2 cellular contexts compared by ENCODE assay signal in genomic region chr11:13450832-13451397, GRCh38.
TF ChIP-seq lines count a peak whose summit lies in the region.

No MANE protein-coding gene starts in this region.

TF ChIP-seq in HepG2, 621 proteins besides CTCF, POLR2A, EP300 and RAD21:
- TF ChIP-seq BCL3 (CRISPR knock-in tag; IDR thresholded peaks at IDR 0.05) (no peak), TSC22D2 (CRISPR knock-in tag; IDR thresholded peaks at IDR 0.05; ENCODE audit: borderline replicate concordance) (no peak), NR2F6 (IDR thresholded peaks at IDR 0.05) (no peak), NR2F6 (CRISPR knock-in tag; IDR thresholded peaks at IDR 0.05) (no peak), ZNF333 (CRISPR knock-in tag; IDR thresholded peaks at IDR 0.05; ENCODE audit: borderline replicate concordance) (no peak), CSRNP1 (CRISPR knock-in tag; IDR thresholded peaks at IDR 0.05) (no peak), HOXD1 (CRISPR knock-in tag; IDR thresholded peaks at IDR 0.05) (no peak), ZNF557 (CRISPR knock-in tag; IDR thresholded peaks at IDR 0.05) (no peak), BRD4 (CRISPR knock-in tag; IDR thresholded peaks at IDR 0.05) (no peak)

TF ChIP-seq in GM12878, 131 proteins besides CTCF, POLR2A, EP300 and RAD21:
- no peak for TF ChIP-seq EGR1 (IDR thresholded peaks at IDR 0.05; ENCODE audit: borderline replicate concordance in 1 of 2, low read depth in 2 of 2, low read length in 2 of 2)
- TF ChIP-seq BCL3 (IDR thresholded peaks at IDR 0.05; ENCODE audit: borderline replicate concordance, insufficient read depth, low read depth, low read length, poor library complexity, severe bottlenecking), result no peak
- no peak for TF ChIP-seq TARDBP (IDR thresholded peaks at IDR 0.05; ENCODE audit: borderline replicate concordance)
- no peak for TF ChIP-seq MLLT1 (IDR thresholded peaks at IDR 0.05)
- no peak for TF ChIP-seq YY1 (IDR thresholded peaks at IDR 0.05; ENCODE audit: low read depth, low read length)
- TF ChIP-seq RFX5 (IDR thresholded peaks at IDR 0.05; ENCODE audit: low read depth, low read length), result no peak
- no peak for TF ChIP-seq SREBF1 (IDR thresholded peaks at IDR 0.05; ENCODE audit: low read length)
- TF ChIP-seq CREM (IDR thresholded peaks at IDR 0.05; ENCODE audit: low read depth), result no peak
- TF ChIP-seq LARP7 (IDR thresholded peaks at IDR 0.05), result no peak
- no peak for TF ChIP-seq FOS (IDR thresholded peaks at IDR 0.05; ENCODE audit: borderline replicate concordance, extremely low read depth, insufficient read length)
- TF ChIP-seq ZZZ3 (IDR thresholded peaks at IDR 0.05; ENCODE audit: control insufficient read depth, insufficient read length, low read depth), result no peak
- no peak for TF ChIP-seq TAF1 (IDR thresholded peaks at IDR 0.05; ENCODE audit: borderline replicate concordance, low read depth, low read length)
- no peak for TF ChIP-seq SMARCA5 (IDR thresholded peaks at IDR 0.05)
- no peak for TF ChIP-seq NBN (IDR thresholded peaks at IDR 0.05)
